6 cellular contexts compared by ENCODE assay signal in the genomic region with DNA sequence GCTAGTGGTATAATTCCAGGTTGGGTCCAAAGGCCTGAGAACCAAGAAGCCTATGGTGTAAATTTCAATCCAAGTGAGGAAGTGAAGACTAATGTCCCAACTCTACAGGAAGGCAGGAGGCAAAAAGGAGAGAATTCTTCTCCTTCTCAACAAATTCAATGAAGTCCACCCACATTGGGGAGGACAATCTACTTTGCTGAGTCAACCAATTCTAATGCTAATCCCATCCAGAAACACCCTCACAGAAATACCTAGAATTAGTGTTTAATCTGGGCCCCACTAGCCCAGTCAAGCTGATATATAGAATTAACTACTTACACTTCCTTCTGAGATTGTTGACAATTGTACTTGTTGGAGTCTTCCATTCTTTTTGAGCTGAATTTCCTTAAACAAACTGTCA.
"Had no signal": no experiment of that assay in that cellular context is flagged by ENCODE, and none has a peak within 500 bp of the region (broad histone marks: within the 10 kb centered on the region; RNA-seq: fewer than 3 reads in every experiment).

No MANE protein-coding gene starts in this region.

- H3K4me3 ChIP-seq: GM23248 had no signal

- FAIRE-seq: H1, HTR-8/SVneo had no signal

- H2AFZ ChIP-seq: GM23248 had no signal

- H3K9ac ChIP-seq: GM23248 had no signal

- DNase-seq: GM23248, H9, HCEC 1CT, KG1 had no signal

- H3K27ac ChIP-seq: GM23248 had no signal
